ENCODE assay signal across 8 cellular contexts in genomic region chr3:99499235-99499798, GRCh38.
DNase-seq lines count a peak whose midpoint lies in the region; ATAC-seq and TF ChIP-seq lines count a peak whose summit lies in the region.

No MANE protein-coding gene starts in this region.

- ATAC-seq in Right ventricle myocardium inferior (peak; percentile 62), HG02885 (IDR thresholded peaks at IDR 0.05; ENCODE audit: poor library complexity, unreplicated experiment) (peak; percentile 63), GM21717 (IDR thresholded peaks at IDR 0.05; ENCODE audit: unreplicated experiment) (no peak)

- no peak overlapping the region for H3K4me3 ChIP-seq in foreskin fibroblast (ENCODE audit: low read depth in 1 of 2, low read length in 2 of 2)

- DNase-seq in Right ventricle myocardium inferior (ENCODE audit: missing footprints) (no peak), cardiac septum (ENCODE audit: low spot score) (no peak), RPMI7951 (ENCODE audit: low read depth) (peak; percentile 68), foreskin fibroblast (peak; percentile 56 to 83), pulmonary artery endothelial cell (ENCODE audit: low read depth, low spot score) (peak; percentile 29), T1000 (lab: John Stamatoyannopoulos, UW) (no peak)

- peak; percentile 79 for TF ChIP-seq CTCF in foreskin fibroblast (IDR thresholded peaks at IDR 0.05; ENCODE audit: low read depth, low read length)

- intact Hi-C loops in Right ventricle myocardium inferior (cut with DNase I): loop anchor here (2.0 kb wide), 4 partner anchors 33 to 289 kb away; no protein-coding TSS in a partner anchor
- intact Hi-C loops in cardiac septum (cut with DNase I): loop anchor here (2.0 to 5.0 kb wide), 3 partner anchors 33 to 253 kb away; no protein-coding TSS in a partner anchor

Comparison
In these comparisons a context has a peak if more than half of its experiments do, and no peak if none do; other contexts are left out.
1. DNase-seq: peak in RPMI7951 (single experiment), foreskin fibroblast (2 of 2) and pulmonary artery endothelial cell (single experiment); none in Right ventricle myocardium inferior (single experiment), cardiac septum (single experiment) and T1000 (single experiment).